In the genomic region with DNA sequence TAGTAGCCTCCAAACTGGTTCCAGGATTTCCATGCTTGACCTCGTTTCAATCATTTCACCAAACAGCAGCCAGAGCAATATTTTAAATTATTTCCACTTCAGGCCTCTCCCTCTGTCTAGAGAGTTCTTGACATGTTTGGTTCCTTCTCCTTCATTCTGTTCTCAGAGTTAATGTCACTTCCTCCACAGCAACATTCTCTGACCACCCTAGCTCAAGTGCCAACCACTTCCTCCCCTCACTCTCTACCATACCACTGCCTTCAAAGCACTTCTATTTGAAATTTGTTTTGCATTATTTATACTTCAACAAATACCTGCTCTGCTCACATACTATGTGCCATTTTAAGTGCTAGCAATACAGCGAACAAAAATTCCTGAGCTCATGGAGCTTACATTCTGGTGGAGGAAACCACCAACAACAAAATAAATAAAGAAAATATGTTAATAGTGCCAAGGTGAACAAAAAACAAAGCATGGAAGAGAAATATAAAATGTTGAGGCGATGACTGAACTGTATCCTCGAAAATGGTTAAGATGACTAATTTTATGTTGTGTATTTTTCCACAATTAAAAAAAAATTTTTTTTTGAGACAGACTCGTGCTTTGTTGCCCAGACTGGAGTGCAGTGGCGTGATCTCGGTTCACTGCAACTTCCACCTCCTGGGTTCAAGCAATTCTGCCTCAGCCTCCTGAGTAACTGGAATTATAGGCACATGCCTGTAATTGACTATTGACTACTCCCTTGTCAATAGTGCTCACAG, we compare ENCODE assay signal across 14 cellular contexts. TPM values are rescaled to one million over a fixed set of nuclear protein-coding genes. Genes with fewer than 3 reads are reported as not detected.
DNase-seq lines count a peak whose midpoint lies in the region; ATAC-seq and TF ChIP-seq lines count a peak whose summit lies in the region.
"Had no signal": no experiment of that assay in that cellular context is flagged by ENCODE, and none has a peak within 500 bp of the region (broad histone marks: within the 10 kb centered on the region; RNA-seq: fewer than 3 reads in every experiment).

No MANE protein-coding gene starts in this region.

- peaks cover 55% of the 10 kb centered on the region for H3K4me1 Mint-ChIP-seq in CD8-positive, alpha-beta T cell (ENCODE audit: low read depth)
- H3K4me1 Mint-ChIP-seq in activated CD4-positive, alpha-beta memory T cell treated with anti-CD3 and anti-CD28 coated beads for 36 hours (ENCODE audit: low read depth): peaks cover 31% of the 10 kb centered on the region
- peaks cover 17 to 64% (median 48%) of the 10 kb centered on the region in 7 donors for H3K4me1 Mint-ChIP-seq in naive thymus-derived CD4-positive, alpha-beta T cell

- H3K27me3 Mint-ChIP-seq in CD8-positive, alpha-beta T cell (ENCODE audit: low read depth): no peaks in the 10 kb centered on the region
- no peaks in the 10 kb centered on the region for H3K27me3 Mint-ChIP-seq in activated CD4-positive, alpha-beta memory T cell treated with anti-CD3 and anti-CD28 coated beads for 36 hours
- no peaks in the 10 kb centered on the region for H3K27me3 Mint-ChIP-seq in naive thymus-derived CD4-positive, alpha-beta T cell

- ATAC-seq in CD8-positive, alpha-beta T cell: peak; percentile 78
- ATAC-seq in naive thymus-derived CD4-positive, alpha-beta T cell: peak; percentile 84
- ATAC-seq in HG03354 (IDR thresholded peaks at IDR 0.05; ENCODE audit: poor library complexity, severe bottlenecking, unreplicated experiment) (no peak), GM21786 (IDR thresholded peaks at IDR 0.05; ENCODE audit: unreplicated experiment) (no peak), GM19324 (IDR thresholded peaks at IDR 0.05; ENCODE audit: low FRiP score, unreplicated experiment) (no peak)
- ATAC-seq: left lobe of liver had no signal

- CTCF ChIA-PET in CD8-positive, alpha-beta T cell (lab: Charles Lee): no interaction called here
- CTCF ChIA-PET in activated CD4-positive, alpha-beta memory T cell treated with anti-CD3 and anti-CD28 coated beads for 36 hours (lab: Charles Lee): no interaction called here
- CTCF ChIA-PET in naive thymus-derived CD4-positive, alpha-beta T cell (lab: Charles Lee): interaction anchor here (0.9 kb wide), 1 partner anchor 73 kb away, joined by 3 read pairs; no protein-coding TSS in a partner anchor

- no peak overlapping the region for H3K4me3 ChIP-seq in CD8-positive, alpha-beta T cell (ENCODE audit: low read depth, low read length)
- H3K4me3 ChIP-seq in Jurkat, Clone E6-1 (ENCODE audit: low read length): no peak overlapping the region
- no peak overlapping the region for H3K4me3 ChIP-seq in naive thymus-derived CD4-positive, alpha-beta T cell (ENCODE audit: low read length)
- H3K4me3 ChIP-seq in MG63: no peak overlapping the region
- H3K4me3 ChIP-seq: SK-N-MC, stomach had no signal

- DNase-seq in CD8-positive, alpha-beta T cell: peak in 4 of 7 experiments; percentile 10 to 54 (median 39)
- peak; percentile 85 for DNase-seq in Jurkat, Clone E6-1 (ENCODE audit: low read depth, low spot score)
- peak; percentile 37 for DNase-seq in activated CD4-positive, alpha-beta memory T cell treated with anti-CD3 and anti-CD28 coated beads for 36 hours
- peak in 7 of 9 donors; percentile 20 to 76 (median 63) for DNase-seq in naive thymus-derived CD4-positive, alpha-beta T cell
- no peak for DNase-seq in MG63
- DNase-seq: activated CD4-positive, alpha-beta T cell treated with anti-CD3 and anti-CD28 coated beads, Interleukin-2, amount 50 U/mL, for 48 hours; HFFc6; NCI-H510A; stomach had no signal

- peak overlapping the region; percentile 67 for H3K27ac Mint-ChIP-seq in CD8-positive, alpha-beta T cell
- H3K27ac Mint-ChIP-seq in activated CD4-positive, alpha-beta memory T cell treated with anti-CD3 and anti-CD28 coated beads for 36 hours: peak overlapping the region; percentile 75
- H3K27ac Mint-ChIP-seq in naive thymus-derived CD4-positive, alpha-beta T cell: peak overlapping the region; percentile 41 to 92 (median 79)

- no peak for TF ChIP-seq CTCF in CD8-positive, alpha-beta T cell (IDR thresholded peaks at IDR 0.05)

- POLR2A ChIA-PET in CD8-positive, alpha-beta T cell (lab: Charles Lee): interaction anchor here (0.9 to 3.4 kb wide), 4 partner anchors 9 to 124 kb away, joined by 3 to 16 read pairs (median 4); no protein-coding TSS in a partner anchor
- POLR2A ChIA-PET in activated CD4-positive, alpha-beta memory T cell treated with anti-CD3 and anti-CD28 coated beads for 36 hours (lab: Charles Lee): interaction anchor here (1.9 kb wide), 1 partner anchor 15 kb away, joined by 9 read pairs; no protein-coding TSS in a partner anchor
- POLR2A ChIA-PET in naive thymus-derived CD4-positive, alpha-beta T cell (lab: Charles Lee): interaction anchor here (0.6 to 1.7 kb wide), 13 partner anchors 10 to 188 kb away, joined by 3 to 8 read pairs (median 4); partner anchors contain the start of genes BAZ1A, FAM177A1 and SRP54

- peak overlapping the region; percentile 41 for H3K4me3 Mint-ChIP-seq in CD8-positive, alpha-beta T cell
- no peak overlapping the region for H3K4me3 Mint-ChIP-seq in activated CD4-positive, alpha-beta memory T cell treated with anti-CD3 and anti-CD28 coated beads for 36 hours
- peak overlapping the region; percentile 19 to 78 (median 48) for H3K4me3 Mint-ChIP-seq in naive thymus-derived CD4-positive, alpha-beta T cell
- H3K4me3 Mint-ChIP-seq: HFFc6 had no signal

- peaks cover 61% of the 10 kb centered on the region for H3K36me3 Mint-ChIP-seq in CD8-positive, alpha-beta T cell
- H3K36me3 Mint-ChIP-seq in activated CD4-positive, alpha-beta memory T cell treated with anti-CD3 and anti-CD28 coated beads for 36 hours: peaks cover 40% of the 10 kb centered on the region
- H3K36me3 Mint-ChIP-seq in naive thymus-derived CD4-positive, alpha-beta T cell: peaks cover 0 to 57% (median 48%) of the 10 kb centered on the region in 5 donors

- H3K9me3 Mint-ChIP-seq in CD8-positive, alpha-beta T cell: peaks cover 3% of the 10 kb centered on the region
- no peaks in the 10 kb centered on the region for H3K9me3 Mint-ChIP-seq in activated CD4-positive, alpha-beta memory T cell treated with anti-CD3 and anti-CD28 coated beads for 36 hours
- peaks cover 0 to 9% (median 4%) of the 10 kb centered on the region in 11 donors for H3K9me3 Mint-ChIP-seq in naive thymus-derived CD4-positive, alpha-beta T cell
- H3K9me3 Mint-ChIP-seq: HFFc6 had no signal

- H3K27me3 ChIP-seq in CD8-positive, alpha-beta T cell (ENCODE audit: insufficient read depth, low read length): no peaks in the 10 kb centered on the region
- H3K27me3 ChIP-seq in naive thymus-derived CD4-positive, alpha-beta T cell (ENCODE audit: control insufficient read depth in 2 of 2, insufficient read depth in 2 of 2, low read length in 2 of 2): no peaks in the 10 kb centered on the region
- no peaks in the 10 kb centered on the region for H3K27me3 ChIP-seq in MG63
- H3K27me3 ChIP-seq: stomach had no signal

- peaks cover 24% of the 10 kb centered on the region for H3K4me1 ChIP-seq in CD8-positive, alpha-beta T cell (ENCODE audit: insufficient read depth, low read length)
- peaks cover 7 to 25% of the 10 kb centered on the region in 2 donors for H3K4me1 ChIP-seq in naive thymus-derived CD4-positive, alpha-beta T cell (ENCODE audit: control insufficient read depth in 2 of 2, insufficient read depth in 2 of 2, low read length in 2 of 2)

- intact Hi-C loops in CD8-positive, alpha-beta T cell (cut with DNase I, micrococcal nuclease): loop anchor here (2.0 kb wide), 1 partner anchor 15 kb away; no protein-coding TSS in a partner anchor
- intact Hi-C loops in activated CD4-positive, alpha-beta memory T cell treated with anti-CD3 and anti-CD28 coated beads for 36 hours (cut with micrococcal nuclease): loop anchor here (2.0 to 5.0 kb wide), 3 partner anchors 15 to 74 kb away; no protein-coding TSS in a partner anchor
- intact Hi-C loops in naive thymus-derived CD4-positive, alpha-beta T cell (cut with micrococcal nuclease): loop anchor here in 1 of 2 donors (1.0 kb wide), 2 partner anchors 15 to 124 kb away; partner anchors contain the start of gene SRP54

- H3K9me3 ChIP-seq in CD8-positive, alpha-beta T cell (ENCODE audit: low read length): no peaks in the 10 kb centered on the region
- no peaks in the 10 kb centered on the region for H3K9me3 ChIP-seq in naive thymus-derived CD4-positive, alpha-beta T cell (ENCODE audit: control insufficient read depth in 2 of 3, low read length in 3 of 3)
- H3K9me3 ChIP-seq in MG63: no peaks in the 10 kb centered on the region
- H3K9me3 ChIP-seq: stomach had no signal

- H3K27ac ChIP-seq in CD8-positive, alpha-beta T cell (ENCODE audit: low read depth, low read length): no peak overlapping the region
- H3K27ac ChIP-seq in naive thymus-derived CD4-positive, alpha-beta T cell (ENCODE audit: low read depth, low read length): no peak overlapping the region
- H3K27ac ChIP-seq: SK-N-MC, stomach had no signal

- no peaks in the 10 kb centered on the region for H3K36me3 ChIP-seq in CD8-positive, alpha-beta T cell (ENCODE audit: insufficient read depth, low read length)
- H3K36me3 ChIP-seq in naive thymus-derived CD4-positive, alpha-beta T cell (ENCODE audit: control insufficient read depth in 2 of 3, insufficient read depth in 3 of 3, low read length in 3 of 3): peaks cover 0 to 35% (median 12%) of the 10 kb centered on the region in 3 experiments
- H3K36me3 ChIP-seq in MG63: peaks cover 7% of the 10 kb centered on the region; the same call in 1 of the 2 replicates

RNA-seq across cellular contexts. Expression of gene BAZ1A, which starts 17.3 kb away (rescaled TPM):
- total RNA-seq in CD8-positive, alpha-beta T cell: 10 to 100 TPM; 48.8 to 52.7 TPM
- 26.4 TPM for polyA plus RNA-seq in Jurkat, Clone E6-1 (2012; ENCODE audit: insufficient read depth, insufficient read length)
- total RNA-seq in activated CD4-positive, alpha-beta memory T cell treated with anti-CD3 and anti-CD28 coated beads for 36 hours: 10 to 100 TPM; 67.8 to 68.0 TPM
- 10 to 100 TPM; 47.4 to 62.5 (median 53.3) TPM for total RNA-seq in naive thymus-derived CD4-positive, alpha-beta T cell
- polyA plus RNA-seq in naive thymus-derived CD4-positive, alpha-beta T cell: 10 to 100 TPM; 10.3 to 14.1 TPM
- total RNA-seq in MG63 (2014; rRNA removed; shearing (Covaris generic); ENCODE audit: low replicate concordance): 20.4 and 21.8 TPM in 2 replicates

Comparison
In these comparisons a context has a peak if more than half of its experiments do, and no peak if none do; other contexts are left out.
1. ATAC-seq: peak in CD8-positive, alpha-beta T cell (single experiment) and naive thymus-derived CD4-positive, alpha-beta T cell (single experiment); none in HG03354 (single experiment), GM21786 (single experiment) and GM19324 (single experiment).
2. Peak in every context shown above with its lines, with median percentiles within 50 percentile points of each other: H3K27ac Mint-ChIP-seq.